Comparison of ENCODE assay signal across 8 cellular contexts in the genomic region with DNA sequence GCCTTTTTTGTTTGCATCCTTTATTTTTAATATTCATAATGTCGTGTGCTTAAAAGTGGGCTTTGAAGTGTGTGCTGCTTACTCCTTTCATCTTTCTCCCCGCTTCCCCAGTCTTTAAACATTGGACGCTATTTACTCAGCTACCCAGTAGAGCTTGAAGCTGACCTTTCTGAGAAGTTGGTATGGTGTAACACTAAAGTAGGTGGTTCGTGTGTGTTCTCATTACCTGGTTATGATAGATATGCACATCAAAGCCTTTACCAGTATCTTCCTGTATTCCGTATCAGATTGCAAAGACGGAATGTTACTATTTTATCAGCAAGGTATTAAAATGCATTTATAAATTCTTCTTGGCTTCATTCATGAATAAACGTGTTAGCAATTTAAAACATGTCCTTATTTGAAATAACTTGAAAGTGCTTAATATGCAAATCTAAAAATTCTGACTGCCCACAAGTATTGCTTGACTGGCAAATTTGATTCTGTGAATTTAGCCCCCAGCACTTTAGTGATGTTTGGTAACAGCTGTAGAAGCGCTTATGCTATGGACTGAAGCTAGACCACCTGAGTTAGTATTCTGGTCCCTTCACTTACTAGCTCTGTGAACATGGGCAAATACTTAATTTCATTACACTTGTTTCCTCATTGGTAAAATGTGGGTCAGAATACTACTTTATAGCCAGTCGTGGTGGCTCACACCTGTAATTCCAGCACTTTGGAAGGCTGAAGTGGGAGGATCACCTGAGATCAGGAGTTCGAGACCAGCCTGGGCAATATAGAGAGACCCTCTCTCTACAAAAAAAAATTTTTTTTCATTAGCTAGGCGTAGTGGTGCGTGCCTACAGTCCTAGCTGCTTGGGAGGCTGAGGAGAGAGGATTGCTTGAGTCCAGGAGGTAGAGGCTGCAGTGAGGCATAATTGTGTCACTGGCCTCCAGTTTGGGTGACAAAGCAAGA. TPM values are rescaled to one million over a fixed set of nuclear protein-coding genes. Genes with fewer than 3 reads are reported as not detected.
A peak's percentile ranks its signal among the peaks of the same experiment; 100 is the strongest.
DNase-seq lines count a peak whose midpoint lies in the region; ATAC-seq and TF ChIP-seq lines count a peak whose summit lies in the region.

No MANE protein-coding gene starts in this region.

- no peaks in the 10 kb centered on the region for H3K27me3 ChIP-seq in ACC112 (ENCODE audit: insufficient read depth, low read length)
- H3K27me3 ChIP-seq in HL-60 (ENCODE audit: insufficient read depth, poor library complexity, severe bottlenecking), result no peaks in the 10 kb centered on the region
- H3K27me3 ChIP-seq in mucosa of rectum (ENCODE audit: control insufficient read depth in 2 of 2, insufficient read depth in 2 of 2, low read length in 2 of 2), result no peaks in the 10 kb centered on the region

- no peak for DNase-seq in HL-60 (ENCODE audit: low read depth in 1 of 2, low spot score in 1 of 2)
- DNase-seq in T-helper 9 cell, result no peak
- DNase-seq in T1000 (lab: John Stamatoyannopoulos, UW), result no peak
- no peak for DNase-seq in ureter (ENCODE audit: low spot score)

- H3K4me3 Mint-ChIP-seq in brain, result peak overlapping the region; percentile 92 to 97 (median 95)

- H3K36me3 ChIP-seq in ACC112 (ENCODE audit: insufficient read depth, low read length) (peaks cover 9% of the 10 kb centered on the region), mucosa of rectum (ENCODE audit: control insufficient read depth in 2 of 2, insufficient read depth in 2 of 2, low read length in 2 of 2) (no peaks in the 10 kb centered on the region)

- no peaks in the 10 kb centered on the region for H3K9me3 Mint-ChIP-seq in brain

- peak overlapping the region; percentile 86 to 100 (median 98) for H3K27ac Mint-ChIP-seq in brain

- peaks cover 9% of the 10 kb centered on the region for H3K27me3 Mint-ChIP-seq in brain

- H3K27ac ChIP-seq in ACC112 (ENCODE audit: low read depth, low read length) (no peak overlapping the region), HL-60 (replicated peaks) (no peak overlapping the region), mucosa of rectum (ENCODE audit: low read depth in 2 of 2, low read length in 2 of 2) (no peak overlapping the region)

- ATAC-seq in GM19035 (IDR thresholded peaks at IDR 0.05; ENCODE audit: unreplicated experiment), result no peak

- no peak overlapping the region for H2AFZ ChIP-seq in ACC112 (ENCODE audit: low read length, unreplicated experiment)

- peaks cover 21% of the 10 kb centered on the region for H3K36me3 Mint-ChIP-seq in brain

- TF ChIP-seq CTCF in HL-60 (IDR thresholded peaks at IDR 0.05; ENCODE audit: insufficient read depth, low read length) (no peak), brain (conservative IDR thresholded peaks at IDR 0.05) (no peak)

- peaks cover 28% of the 10 kb centered on the region for H3K79me2 ChIP-seq in ACC112 (ENCODE audit: control insufficient read depth, insufficient read depth, low read length, unreplicated experiment)

- H3K9me3 ChIP-seq in mucosa of rectum (ENCODE audit: control insufficient read depth in 2 of 2, low read length in 2 of 2), result no peaks in the 10 kb centered on the region

- peaks cover 21% of the 10 kb centered on the region for H3K4me1 ChIP-seq in ACC112 (ENCODE audit: control insufficient read depth, insufficient read depth, low read length, unreplicated experiment)
- H3K4me1 ChIP-seq in mucosa of rectum (ENCODE audit: control insufficient read depth in 2 of 2, insufficient read depth in 2 of 2, low read length in 2 of 2), result peaks cover 18 to 19% of the 10 kb centered on the region in 2 donors

- peak overlapping the region in 1 of 2 donors; percentile 90 for H3K9ac ChIP-seq in mucosa of rectum (ENCODE audit: low read depth in 1 of 2, low read length in 2 of 2)

- H3K4me3 ChIP-seq in ACC112 (ENCODE audit: low read depth, low read length) (peak overlapping the region; percentile 92), HL-60 (replicated peaks; ENCODE audit: insufficient read depth, low read length) (peak overlapping the region; percentile 74), mucosa of rectum (ENCODE audit: low read length in 2 of 2) (peak overlapping the region; percentile 79 to 97)

- H3K4me1 Mint-ChIP-seq in brain, result peaks cover 56% of the 10 kb centered on the region

RNA-seq across cellular contexts. Expression of a gene that starts 1.7 kb away (rescaled TPM):
- polyA plus RNA-seq in brain (ENCODE audit: insufficient read depth, low read depth, low replicate concordance), result 217 TPM
- total RNA-seq in ureter, result 90.4 TPM

RNA-seq across cellular contexts. Expression of a gene that starts 17.9 kb away (rescaled TPM):
- polyA plus RNA-seq in brain (ENCODE audit: insufficient read depth, low read depth, low replicate concordance), result not detected
- total RNA-seq in ureter, result 0.57 TPM

RNA-seq across cellular contexts. Expression of a gene that starts 51.8 kb away (rescaled TPM):
- polyA plus RNA-seq in brain (ENCODE audit: insufficient read depth, low read depth, low replicate concordance), result 5.6 TPM
- 13.1 TPM for total RNA-seq in ureter
